Comparison of ENCODE assay signal across 1 cellular context in genomic region chrX:108772549-108772948, GRCh38.
TF ChIP-seq lines count a peak whose summit lies in the region.

No MANE protein-coding gene starts in this region.

TF ChIP-seq in A549, 52 proteins besides CTCF, POLR2A, EP300 and RAD21 (continued from another document):
- TF ChIP-seq, protein P1, sequence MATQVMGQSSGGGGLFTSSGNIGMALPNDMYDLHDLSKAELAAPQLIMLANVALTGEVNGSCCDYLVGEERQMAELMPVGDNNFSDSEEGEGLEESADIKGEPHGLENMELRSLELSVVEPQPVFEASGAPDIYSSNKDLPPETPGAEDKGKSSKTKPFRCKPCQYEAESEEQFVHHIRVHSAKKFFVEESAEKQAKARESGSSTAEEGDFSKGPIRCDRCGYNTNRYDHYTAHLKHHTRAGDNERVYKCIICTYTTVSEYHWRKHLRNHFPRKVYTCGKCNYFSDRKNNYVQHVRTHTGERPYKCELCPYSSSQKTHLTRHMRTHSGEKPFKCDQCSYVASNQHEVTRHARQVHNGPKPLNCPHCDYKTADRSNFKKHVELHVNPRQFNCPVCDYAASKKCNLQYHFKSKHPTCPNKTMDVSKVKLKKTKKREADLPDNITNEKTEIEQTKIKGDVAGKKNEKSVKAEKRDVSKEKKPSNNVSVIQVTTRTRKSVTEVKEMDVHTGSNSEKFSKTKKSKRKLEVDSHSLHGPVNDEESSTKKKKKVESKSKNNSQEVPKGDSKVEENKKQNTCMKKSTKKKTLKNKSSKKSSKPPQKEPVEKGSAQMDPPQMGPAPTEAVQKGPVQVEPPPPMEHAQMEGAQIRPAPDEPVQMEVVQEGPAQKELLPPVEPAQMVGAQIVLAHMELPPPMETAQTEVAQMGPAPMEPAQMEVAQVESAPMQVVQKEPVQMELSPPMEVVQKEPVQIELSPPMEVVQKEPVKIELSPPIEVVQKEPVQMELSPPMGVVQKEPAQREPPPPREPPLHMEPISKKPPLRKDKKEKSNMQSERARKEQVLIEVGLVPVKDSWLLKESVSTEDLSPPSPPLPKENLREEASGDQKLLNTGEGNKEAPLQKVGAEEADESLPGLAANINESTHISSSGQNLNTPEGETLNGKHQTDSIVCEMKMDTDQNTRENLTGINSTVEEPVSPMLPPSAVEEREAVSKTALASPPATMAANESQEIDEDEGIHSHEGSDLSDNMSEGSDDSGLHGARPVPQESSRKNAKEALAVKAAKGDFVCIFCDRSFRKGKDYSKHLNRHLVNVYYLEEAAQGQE (IDR thresholded peaks at IDR 0.05): no peak
- TF ChIP-seq HOXA7 (CRISPR knock-in tag; IDR thresholded peaks at IDR 0.05) (no peak), CBX2 (IDR thresholded peaks at IDR 0.05; ENCODE audit: borderline replicate concordance, low read depth) (no peak), EHF (CRISPR knock-in tag; IDR thresholded peaks at IDR 0.05) (no peak), HES2 (IDR thresholded peaks at IDR 0.05) (no peak), E2F6 (IDR thresholded peaks at IDR 0.05; ENCODE audit: borderline replicate concordance, low read depth) (no peak), ESRRA (IDR thresholded peaks at IDR 0.05; ENCODE audit: borderline replicate concordance, low read length) (no peak), ZSCAN20 (CRISPR knock-in tag; IDR thresholded peaks at IDR 0.05) (no peak), FOSL2 (IDR thresholded peaks at IDR 0.05) (no peak), FOSL2 (CRISPR knock-in tag; IDR thresholded peaks at IDR 0.05) (no peak), MYC (IDR thresholded peaks at IDR 0.05; ENCODE audit: borderline replicate concordance, low read length) (no peak), KDM5A (IDR thresholded peaks at IDR 0.05) (no peak), HOXB13 (CRISPR knock-in tag; IDR thresholded peaks at IDR 0.05; ENCODE audit: low read depth) (no peak)
TF ChIP-seq in A549: peak in this region for 0.
